Comparison of ENCODE assay signal across 21 cellular contexts in genomic region chr6:152716322-152716721, GRCh38. TPM values are rescaled to one million over a fixed set of nuclear protein-coding genes. Genes with fewer than 3 reads are reported as not detected.
DNase-seq lines count a peak whose midpoint lies in the region; ATAC-seq, FAIRE-seq and TF ChIP-seq lines count a peak whose summit lies in the region.
"Had no signal": no experiment of that assay in that cellular context is flagged by ENCODE, and none has a peak within 500 bp of the region (broad histone marks: within the 10 kb centered on the region; RNA-seq: fewer than 3 reads in every experiment).

No MANE protein-coding gene starts in this region.

- no peak overlapping the region for H4K5ac ChIP-seq in IMR-90 (ENCODE audit: low read depth, low read length)

- H3K4me1 Mint-ChIP-seq in endodermal cell (no peaks in the 10 kb centered on the region), type B pancreatic cell (ENCODE audit: unreplicated experiment) (no peaks in the 10 kb centered on the region)

- 3% methylated on average over 3 of the region's 3 CpGs for WGBS in HepG2 (ENCODE audit: low lambda C conversion rate)
- WGBS in right lobe of liver (ENCODE audit: insufficient coverage, low coverage, low lambda C conversion rate, missing lambda C conversion rate), result 33% methylated on average over 3 of the region's 3 CpGs
- no CpG with 5 or more reads among the region's 3 CpGs for WGBS in IMR-90 (ENCODE audit: extremely low coverage in 2 of 2, insufficient read length in 1 of 2), 2 experiments
- WGBS in endodermal cell (ENCODE audit: insufficient coverage in 1 of 2, insufficient read length in 1 of 2), 2 experiments, result 80 to 89% methylated on average over 1 to 3 of the region's 3 CpGs
- 57 to 70% (median 66%) methylated on average over 3 of the region's 3 CpGs for WGBS in psoas muscle, 3 donors

- peaks cover 22% of the 10 kb centered on the region for H3K36me3 Mint-ChIP-seq in endodermal cell (ENCODE audit: low read depth)
- no peaks in the 10 kb centered on the region for H3K36me3 Mint-ChIP-seq in type B pancreatic cell

- H3K9ac ChIP-seq in HepG2 (ENCODE audit: insufficient read depth, low read depth, low read length), result no peak overlapping the region
- no peak overlapping the region for H3K9ac ChIP-seq in IMR-90 (ENCODE audit: low read depth, low read length)
- H3K9ac ChIP-seq in endodermal cell (ENCODE audit: extremely low read depth, low read length, poor library complexity, severe bottlenecking), result no peak overlapping the region

- H2BK5ac ChIP-seq in IMR-90 (ENCODE audit: low read depth, low read length, poor library complexity, severe bottlenecking), result no peak overlapping the region

- CTCF ChIA-PET in HepG2 (lab: Yijun Ruan, JAX; ENCODE audit: low intra/inter-chr PET ratio, low total read pairs), result no interaction called here
- CTCF ChIA-PET in IMR-90 (lab: Yijun Ruan, JAX), result interaction anchor here (1.1 to 1.2 kb wide), 2 partner anchors 11 to 12 kb away, joined by 3 read pairs; no protein-coding TSS in a partner anchor

- H2AFZ ChIP-seq in HepG2 (ENCODE audit: low read length) (no peak overlapping the region), IMR-90 (replicated peaks; ENCODE audit: low read length, poor library complexity) (no peak overlapping the region)

- TF ChIP-seq CTCF in HepG2 (CRISPR knock-in tag; IDR thresholded peaks at IDR 0.05), result 0 out of 2 replicates have a peak, but pooled peaks have one; percentile 5
- peak in 1 of 4 donors; percentile 9 for TF ChIP-seq CTCF in right lobe of liver (IDR thresholded peaks at IDR 0.05)
- 0 out of 2 replicates have a peak, but pooled peaks have one; percentile 29 for TF ChIP-seq CTCF in IMR-90 (conservative IDR thresholded peaks at IDR 0.05; ENCODE audit: low read depth, low read length)
- TF ChIP-seq CTCF in endodermal cell (conservative IDR thresholded peaks at IDR 0.05), result peak; percentile 37
- peak; percentile 29 for TF ChIP-seq CTCF in type B pancreatic cell (conservative IDR thresholded peaks at IDR 0.05)
- no peak for TF ChIP-seq CTCF in psoas muscle (IDR thresholded peaks at IDR 0.05)

- H2AK5ac ChIP-seq in IMR-90 (ENCODE audit: low read depth, low read length), result no peak overlapping the region

- TF ChIP-seq EP300 in HepG2 (IDR thresholded peaks at IDR 0.05; ENCODE audit: low read depth in 2 of 2, low read length in 2 of 2), result no peak
- no peak for TF ChIP-seq EP300 in HepG2 (CRISPR knock-in tag; IDR thresholded peaks at IDR 0.05; ENCODE audit: borderline replicate concordance)

- no peak overlapping the region for H3K4me3 Mint-ChIP-seq in endodermal cell
- no peak overlapping the region for H3K4me3 Mint-ChIP-seq in type B pancreatic cell
- H3K4me3 Mint-ChIP-seq: CD4-positive, alpha-beta T cell had no signal

- H2BK15ac ChIP-seq in IMR-90 (ENCODE audit: low read depth, low read length), result no peak overlapping the region

- H3K4me3 ChIP-seq in HepG2 (replicated peaks in 1 of 3; ENCODE audit: insufficient read depth in 1 of 3, low read depth in 2 of 3, low read length in 3 of 3) (no peak overlapping the region), right lobe of liver (no peak overlapping the region), IMR-90 (ENCODE audit: insufficient read depth, low read depth, low read length) (no peak overlapping the region), endodermal cell (ENCODE audit: low read length) (no peak overlapping the region), psoas muscle (no peak overlapping the region)

- H3K79me2 ChIP-seq in HepG2 (ENCODE audit: insufficient read depth, low read length), result no peaks in the 10 kb centered on the region

- DNase-seq in HepG2 (ENCODE audit: low spot score) (no peak), right lobe of liver (no peak), IMR-90 (no peak), endodermal cell (no peak), type B pancreatic cell (ENCODE audit: extremely low spot score, unreplicated experiment) (no peak), psoas muscle (no peak)
- DNase-seq: AML-193; CD4-positive, alpha-beta T cell; DMS79; Karpas-422; NCI-H1105; NCI-H1694; NCI-H2227 treated with DMSO at 0.1 percent for 48 hours; NCI-H524; SW 1271 had no signal

- H3K4ac ChIP-seq in IMR-90 (ENCODE audit: low read depth, low read length), result no peak overlapping the region

- TF ChIP-seq POLR2A in HepG2 (IDR thresholded peaks at IDR 0.05; ENCODE audit: insufficient read depth in 1 of 2, low read depth in 2 of 2, low read length in 2 of 2) (no peak), right lobe of liver (IDR thresholded peaks at IDR 0.05) (no peak), IMR-90 (IDR thresholded peaks at IDR 0.05; ENCODE audit: low read depth, low read length) (no peak)

- TF ChIP-seq RAD21 in HepG2 (CRISPR knock-in tag; IDR thresholded peaks at IDR 0.05) (no peak), IMR-90 (IDR thresholded peaks at IDR 0.05; ENCODE audit: low read length) (peak; percentile 31; the same call in 1 of the 2 replicates)

- POLR2A ChIA-PET in HepG2 (lab: Yijun Ruan, JAX) (no interaction called here), IMR-90 (lab: Charles Lee; ENCODE audit: unreplicated experiment) (interaction anchor here (0.6 kb wide), 1 partner anchor 30 kb away, joined by 4 read pairs; no protein-coding TSS in a partner anchor)

- FAIRE-seq in HepG2 (lab: Jason Lieb, UNC), result no peak
- FAIRE-seq: G401.6 had no signal

- no peaks in the 10 kb centered on the region for H3K9me1 ChIP-seq in IMR-90 (ENCODE audit: insufficient read depth, low read length)

- H3K27me3 Mint-ChIP-seq in endodermal cell (ENCODE audit: insufficient read depth) (no peaks in the 10 kb centered on the region), type B pancreatic cell (no peaks in the 10 kb centered on the region)

- no peak overlapping the region for H2BK120ac ChIP-seq in IMR-90 (ENCODE audit: low read depth, low read length)

- in situ Hi-C loops in HepG2 (cut with HindIII; ENCODE audit: extremely low pct_ligation_motif_present, low pct_unique_long_range_greater_than_20kb), result no loop called here
- in situ Hi-C loops in IMR-90 (cut with MboI; ENCODE audit: low sequenced_read_pairs), result no loop called here

- H4K91ac ChIP-seq in IMR-90 (ENCODE audit: insufficient read depth, low read depth, low read length), result no peak overlapping the region

- H3K27ac Mint-ChIP-seq in endodermal cell, result no peak overlapping the region
- no peak overlapping the region for H3K27ac Mint-ChIP-seq in type B pancreatic cell
- H3K27ac Mint-ChIP-seq: CD4-positive, alpha-beta T cell had no signal

- no peak overlapping the region for H3K14ac ChIP-seq in IMR-90 (replicated peaks; ENCODE audit: low read depth, low read length)

- peaks cover 10% of the 10 kb centered on the region for H3K9me3 ChIP-seq in HepG2 (ENCODE audit: low read length)
- H3K9me3 ChIP-seq in right lobe of liver, result no peaks in the 10 kb centered on the region
- H3K9me3 ChIP-seq in IMR-90 (ENCODE audit: control insufficient read depth, insufficient read depth, low read length), result no peaks in the 10 kb centered on the region
- H3K9me3 ChIP-seq in endodermal cell (ENCODE audit: control insufficient read depth, low read length), result peaks cover 15% of the 10 kb centered on the region
- H3K9me3 ChIP-seq in psoas muscle, result peaks cover 8% of the 10 kb centered on the region

- H3K18ac ChIP-seq in IMR-90 (ENCODE audit: low read depth, low read length), result no peak overlapping the region

- no peak overlapping the region for H3K23ac ChIP-seq in IMR-90 (ENCODE audit: low read depth, low read length)

- no TSS peak for BruUV-seq in HepG2 (replicated peaks; lab: Mats Ljungman, UMichigan)
- no TSS peak for BruUV-seq in IMR-90 (replicated peaks; lab: Mats Ljungman, UMichigan)

- dilution Hi-C loops in IMR-90 (cut with HindIII; ENCODE audit: low sequenced_read_pairs, unreplicated experiment), result no loop called here

- H3K4me1 ChIP-seq in HepG2 (ENCODE audit: insufficient read depth, low read length) (no peaks in the 10 kb centered on the region), right lobe of liver (no peaks in the 10 kb centered on the region), IMR-90 (ENCODE audit: control insufficient read depth, insufficient read depth, low read length) (no peaks in the 10 kb centered on the region), endodermal cell (ENCODE audit: control insufficient read depth, insufficient read depth, low read length) (no peaks in the 10 kb centered on the region), psoas muscle (no peaks in the 10 kb centered on the region)

- H3K27me3 ChIP-seq in HepG2 (ENCODE audit: control insufficient read depth in 1 of 2, insufficient read depth in 2 of 2, low read length in 2 of 2), result no peaks in the 10 kb centered on the region
- no peaks in the 10 kb centered on the region for H3K27me3 ChIP-seq in right lobe of liver
- H3K27me3 ChIP-seq in IMR-90 (ENCODE audit: control insufficient read depth, insufficient read depth, low read length), result no peaks in the 10 kb centered on the region
- no peaks in the 10 kb centered on the region for H3K27me3 ChIP-seq in endodermal cell (ENCODE audit: control insufficient read depth, insufficient read depth, low read length, poor library complexity, severe bottlenecking)
- H3K27me3 ChIP-seq in psoas muscle (ENCODE audit: insufficient read depth in 3 of 3, low read length in 2 of 3), result no peaks in the 10 kb centered on the region

- intact Hi-C loops in HepG2 (cut with micrococcal nuclease; ENCODE audit: unreplicated experiment), result loop anchor here (5.0 kb wide), 1 partner anchor 181 kb away; no protein-coding TSS in a partner anchor
- intact Hi-C loops in right lobe of liver (cut with DNase I), result no loop called here
- intact Hi-C loops in IMR-90 (cut with micrococcal nuclease), result loop anchor here (5.0 kb wide), 1 partner anchor 181 kb away; no protein-coding TSS in a partner anchor
- intact Hi-C loops in psoas muscle (cut with DNase I), result no loop called here

- H3K9me3 Mint-ChIP-seq in endodermal cell (peaks cover 12% of the 10 kb centered on the region), type B pancreatic cell (peaks cover 12% of the 10 kb centered on the region)

- no peaks in the 10 kb centered on the region for H3K79me1 ChIP-seq in IMR-90 (ENCODE audit: low read depth in 1 of 2, low read length in 2 of 2)

- no peak overlapping the region for H2AK9ac ChIP-seq in IMR-90 (replicated peaks; ENCODE audit: low read depth, low read length, poor library complexity)

- H3K4me2 ChIP-seq in HepG2 (ENCODE audit: low read depth, low read length), result no peak overlapping the region
- no peak overlapping the region for H3K4me2 ChIP-seq in IMR-90 (ENCODE audit: low read depth, low read length)

- H3K36me3 ChIP-seq in HepG2 (replicated peaks in 1 of 2; ENCODE audit: control insufficient read depth in 1 of 2, insufficient read depth in 2 of 2, low read length in 2 of 2) (no peaks in the 10 kb centered on the region), right lobe of liver (no peaks in the 10 kb centered on the region), IMR-90 (ENCODE audit: control insufficient read depth, insufficient read depth, low read length) (no peaks in the 10 kb centered on the region), endodermal cell (ENCODE audit: control insufficient read depth, insufficient read depth, low read length) (peaks cover 23% of the 10 kb centered on the region), psoas muscle (ENCODE audit: insufficient read depth in 1 of 2, low read depth in 1 of 2) (no peaks in the 10 kb centered on the region)

- no peaks in the 10 kb centered on the region for H4K20me1 ChIP-seq in HepG2 (ENCODE audit: insufficient read depth, low read length)
- no peaks in the 10 kb centered on the region for H4K20me1 ChIP-seq in IMR-90 (ENCODE audit: insufficient read depth, low read length)

- H3K27ac ChIP-seq in HepG2 (ENCODE audit: extremely low read length, insufficient read depth, low read length), result no peak overlapping the region
- H3K27ac ChIP-seq in right lobe of liver, result no peak overlapping the region
- no peak overlapping the region for H3K27ac ChIP-seq in IMR-90 (ENCODE audit: insufficient read depth, low read length)
- no peak overlapping the region for H3K27ac ChIP-seq in endodermal cell (ENCODE audit: low read depth, low read length)
- no peak overlapping the region for H3K27ac ChIP-seq in psoas muscle

- no peak overlapping the region for H3K56ac ChIP-seq in IMR-90 (ENCODE audit: extremely low read depth, insufficient read depth, low read length)

- ATAC-seq in HepG2, result no peak
- ATAC-seq in right lobe of liver, result no peak
- no peak; the same call in 1 of the 2 replicates for ATAC-seq in IMR-90 (ENCODE audit: low read depth)
- no peak for ATAC-seq in GM21529 (IDR thresholded peaks at IDR 0.05; ENCODE audit: unreplicated experiment)
- no peak for ATAC-seq in GM21367 (IDR thresholded peaks at IDR 0.05; ENCODE audit: unreplicated experiment)
- ATAC-seq in psoas muscle, result no peak

- no peak overlapping the region for H4K8ac ChIP-seq in IMR-90 (ENCODE audit: low read depth in 2 of 2, low read length in 2 of 2)

- H2BK20ac ChIP-seq in IMR-90 (ENCODE audit: low read depth, low read length), result no peak overlapping the region

RNA-seq across cellular contexts. Expression of gene MYCT1, which starts 18.6 kb away (rescaled TPM):
- total RNA-seq in HepG2 (2016; rRNA removed; fragmentation: Illumina TruSeq; extraction: Trizol) (not detected in 2 replicates), right lobe of liver (1 to 10 TPM; 2.3 to 6.6 (median 4.7) TPM), IMR-90 (2012; rRNA removed) (0.90 and 1.1 TPM in 2 replicates), endodermal cell (10 to 100 TPM in 1 of 2 donors, 1 to 10 TPM in 1; 7.9 to 15.9 TPM), type B pancreatic cell (ENCODE audit: low replicate concordance) (not detected in 2 replicates), psoas muscle (10 to 100 TPM in 1 of 4 donors, 1 to 10 TPM in 3; 5.3 to 13.7 (median 6.3) TPM)
- total RNA-seq in HepG2 (2016; cell fraction: cytosol; rRNA removed; fragmentation: Illumina TruSeq; extraction: Trizol; ENCODE audit: low read depth), result not detected in 2 replicates
- total RNA-seq in HepG2 (2016; cell fraction: insoluble cytoplasmic fraction; rRNA removed; fragmentation: Illumina TruSeq; extraction: Trizol), result not detected in 2 replicates
- not detected in 2 replicates for total RNA-seq in HepG2 (2016; cell fraction: membrane; rRNA removed; fragmentation: Illumina TruSeq; extraction: Trizol)
- total RNA-seq in HepG2 (2016; cell fraction: nucleus; rRNA removed; fragmentation: Illumina TruSeq; extraction: Trizol), result not detected in 2 replicates
- polyA plus RNA-seq in HepG2 (2011; rRNA removed) (not detected in 2 replicates), IMR-90 (2012; rRNA removed) (0.79 and 0.89 TPM in 2 replicates), psoas muscle (1 to 10 TPM; 4.5 to 7.3 (median 6.9) TPM)
- 0.01 TPM in 1 of 2 replicates, not detected in the other for polyA plus RNA-seq in HepG2 (2011; cell fraction: cytosol; rRNA removed)
- not detected in 2 replicates for polyA plus RNA-seq in HepG2 (2011; cell fraction: nucleus; rRNA removed)
- not detected in 2 replicates for polyA plus RNA-seq in HepG2 (2012)
- not detected in 2 replicates for polyA plus RNA-seq in HepG2 (2016; cell fraction: cytosol; fragmentation: Illumina TruSeq; extraction: Trizol; ENCODE audit: low read depth)
- not detected in 2 replicates for polyA plus RNA-seq in HepG2 (2016; cell fraction: insoluble cytoplasmic fraction; fragmentation: Illumina TruSeq; extraction: Trizol; ENCODE audit: low read depth)
- polyA plus RNA-seq in HepG2 (2016; cell fraction: membrane; fragmentation: Illumina TruSeq; extraction: Trizol; ENCODE audit: low read depth), result not detected in 2 replicates
- polyA plus RNA-seq in HepG2 (2016; cell fraction: nucleus; fragmentation: Illumina TruSeq; extraction: Trizol; ENCODE audit: insufficient read depth, low read depth), result not detected in 2 replicates
- polyA minus RNA-seq in HepG2 (2011; rRNA and poly(A)+ RNA removed; ENCODE audit: low replicate concordance), result 0.05 TPM in 1 of 2 replicates, not detected in the other
- not detected in 2 replicates for polyA minus RNA-seq in HepG2 (2011; cell fraction: cytosol; rRNA and poly(A)+ RNA removed)
- not detected in 2 replicates for polyA minus RNA-seq in HepG2 (2011; cell fraction: nucleus; rRNA and poly(A)+ RNA removed)
- polyA plus RNA-seq in IMR-90 (2012; cell fraction: cytosol; rRNA removed), result 0.27 and 0.41 TPM in 2 replicates
- 0.23 and 1.1 TPM in 2 replicates for polyA plus RNA-seq in IMR-90 (2012; cell fraction: nucleus; rRNA removed; ENCODE audit: low replicate concordance)
- polyA plus RNA-seq in endodermal cell (2013, experiment 1 of 2), result 6.2 TPM
- 9.5 TPM for polyA plus RNA-seq in endodermal cell (2013, experiment 2 of 2)
- total RNA-seq: A673; CD4-positive, alpha-beta T cell; H4 had no signal

RNA-seq across cellular contexts. Expression of gene VIP, which starts 34.3 kb away (rescaled TPM):
- total RNA-seq in HepG2 (2016; rRNA removed; fragmentation: Illumina TruSeq; extraction: Trizol), result not detected in 2 replicates
- total RNA-seq in HepG2 (2016; cell fraction: cytosol; rRNA removed; fragmentation: Illumina TruSeq; extraction: Trizol; ENCODE audit: low read depth), result not detected in 2 replicates
- not detected in 2 replicates for total RNA-seq in HepG2 (2016; cell fraction: insoluble cytoplasmic fraction; rRNA removed; fragmentation: Illumina TruSeq; extraction: Trizol)
- total RNA-seq in HepG2 (2016; cell fraction: membrane; rRNA removed; fragmentation: Illumina TruSeq; extraction: Trizol), result not detected in 2 replicates
- not detected in 2 replicates for total RNA-seq in HepG2 (2016; cell fraction: nucleus; rRNA removed; fragmentation: Illumina TruSeq; extraction: Trizol)
- not detected in 2 replicates for polyA plus RNA-seq in HepG2 (2011; rRNA removed)
- not detected in 2 replicates for polyA plus RNA-seq in HepG2 (2011; cell fraction: cytosol; rRNA removed)
- not detected in 2 replicates for polyA plus RNA-seq in HepG2 (2011; cell fraction: nucleus; rRNA removed)
- polyA plus RNA-seq in HepG2 (2012), result not detected in 2 replicates
- polyA plus RNA-seq in HepG2 (2016; cell fraction: cytosol; fragmentation: Illumina TruSeq; extraction: Trizol; ENCODE audit: low read depth), result not detected in 2 replicates
- polyA plus RNA-seq in HepG2 (2016; cell fraction: insoluble cytoplasmic fraction; fragmentation: Illumina TruSeq; extraction: Trizol; ENCODE audit: low read depth), result not detected in 2 replicates
- polyA plus RNA-seq in HepG2 (2016; cell fraction: membrane; fragmentation: Illumina TruSeq; extraction: Trizol; ENCODE audit: low read depth), result not detected in 2 replicates
- not detected in 2 replicates for polyA plus RNA-seq in HepG2 (2016; cell fraction: nucleus; fragmentation: Illumina TruSeq; extraction: Trizol; ENCODE audit: insufficient read depth, low read depth)
- polyA minus RNA-seq in HepG2 (2011; rRNA and poly(A)+ RNA removed; ENCODE audit: low replicate concordance), result not detected in 2 replicates
- not detected in 2 replicates for polyA minus RNA-seq in HepG2 (2011; cell fraction: cytosol; rRNA and poly(A)+ RNA removed)
- polyA minus RNA-seq in HepG2 (2011; cell fraction: nucleus; rRNA and poly(A)+ RNA removed), result not detected in 2 replicates
- total RNA-seq in right lobe of liver, result under 1 TPM in 4 of 6 experiments, not detected in 2; 0.13 to 0.31 (median 0.23) TPM
- not detected in 2 replicates for total RNA-seq in IMR-90 (2012; rRNA removed)
- polyA plus RNA-seq in IMR-90 (2012; rRNA removed), result not detected in 2 replicates
- not detected in 2 replicates for polyA plus RNA-seq in IMR-90 (2012; cell fraction: cytosol; rRNA removed)
- polyA plus RNA-seq in IMR-90 (2012; cell fraction: nucleus; rRNA removed; ENCODE audit: low replicate concordance), result 0.16 TPM in 1 of 2 replicates, not detected in the other
- total RNA-seq in endodermal cell, result not detected
- 0.32 TPM for polyA plus RNA-seq in endodermal cell (2013, experiment 1 of 2)
- 0.37 TPM for polyA plus RNA-seq in endodermal cell (2013, experiment 2 of 2)
- not detected in 2 replicates for total RNA-seq in type B pancreatic cell (ENCODE audit: low replicate concordance)
- total RNA-seq in psoas muscle, result under 1 TPM in 1 of 4 donors, not detected in 3; 0.24 TPM
- under 1 TPM; 0.21 to 0.30 (median 0.30) TPM for polyA plus RNA-seq in psoas muscle
- total RNA-seq: A673; CD4-positive, alpha-beta T cell; H4; RPMI7951 had no signal

Comparison
In these comparisons a context has a peak if more than half of its experiments do, and no peak if none do; other contexts are left out.
1. intact Hi-C loops: an anchor here in HepG2 (5.0 kb wide) and IMR-90 (5.0 kb wide); none called in right lobe of liver and psoas muscle.